ENCODE assay signal across 8 cellular contexts in the genomic region with DNA sequence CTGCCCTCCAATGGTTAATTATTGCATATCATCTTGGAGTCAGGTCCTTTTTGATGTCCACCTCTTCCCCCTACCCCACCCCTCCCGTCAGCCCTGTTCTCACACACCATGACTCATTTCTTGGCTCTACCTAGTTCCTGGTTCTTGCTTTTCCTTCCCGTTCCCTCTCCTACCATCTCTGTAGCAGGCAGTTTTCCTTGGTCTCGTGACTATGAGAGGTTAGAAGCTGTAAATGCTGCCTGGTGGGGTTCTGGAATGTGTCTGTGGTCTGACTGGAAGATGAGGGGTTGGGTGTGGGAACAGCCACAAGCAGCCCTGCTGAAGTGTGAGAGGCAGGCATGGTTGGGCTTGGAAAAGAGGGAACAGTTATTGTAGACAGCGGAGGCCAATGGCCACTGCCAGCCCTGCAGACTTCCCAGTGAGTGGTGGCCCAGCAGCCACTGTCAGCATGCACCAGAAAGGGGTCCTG. TPM values are rescaled to one million over a fixed set of nuclear protein-coding genes. Genes with fewer than 3 reads are reported as not detected.
A peak's percentile ranks its signal among the peaks of the same experiment; 100 is the strongest.
DNase-seq lines count a peak whose midpoint lies in the region; ATAC-seq lines count a peak whose summit lies in the region.

No MANE protein-coding gene starts in this region.

- no peaks in the 10 kb centered on the region for H3K27me3 ChIP-seq in skeletal muscle satellite cell (ENCODE audit: control insufficient read depth, insufficient read depth, low read length)

- H3K4me3 Mint-ChIP-seq in activated T-helper 1 cell treated with anti-CD3 and anti-CD28 coated beads, Interleukin-12 subunit alpha, Interleukin-12 subunit beta, Interleukin-2, Interleukin-4 antibody, amounts not matched to agents 30 ng/mL and 10 ng/mL and 1 ng/mL, durations not matched to agents 14 hours and 24 hours and 36 hours: no peak overlapping the region

- peak overlapping the region; percentile 55 for H3K9ac ChIP-seq in skeletal muscle satellite cell (ENCODE audit: low read depth, low read length)

- H3K9me3 Mint-ChIP-seq in activated T-helper 1 cell treated with anti-CD3 and anti-CD28 coated beads, Interleukin-12 subunit alpha, Interleukin-12 subunit beta, Interleukin-2, Interleukin-4 antibody, amounts not matched to agents 30 ng/mL and 10 ng/mL and 1 ng/mL, durations not matched to agents 14 hours and 24 hours and 36 hours: no peaks in the 10 kb centered on the region

- H3K4me3 ChIP-seq in skeletal muscle satellite cell (ENCODE audit: low read length): peak overlapping the region; percentile 17

- peak overlapping the region; percentile 45 for H3K27ac Mint-ChIP-seq in activated T-helper 1 cell treated with anti-CD3 and anti-CD28 coated beads, Interleukin-12 subunit alpha, Interleukin-12 subunit beta, Interleukin-2, Interleukin-4 antibody, amounts not matched to agents 30 ng/mL and 10 ng/mL and 1 ng/mL, durations not matched to agents 14 hours and 24 hours and 36 hours

- ATAC-seq in left cardiac atrium (peak; percentile 76 to 92), GM18868 (IDR thresholded peaks at IDR 0.05; ENCODE audit: unreplicated experiment) (no peak)

- peaks cover 45% of the 10 kb centered on the region for H3K4me1 ChIP-seq in skeletal muscle satellite cell (ENCODE audit: control insufficient read depth, insufficient read depth, low read length)

- peaks cover 3% of the 10 kb centered on the region for H3K36me3 Mint-ChIP-seq in activated T-helper 1 cell treated with anti-CD3 and anti-CD28 coated beads, Interleukin-12 subunit alpha, Interleukin-12 subunit beta, Interleukin-2, Interleukin-4 antibody, amounts not matched to agents 30 ng/mL and 10 ng/mL and 1 ng/mL, durations not matched to agents 14 hours and 24 hours and 36 hours (ENCODE audit: low read depth)

- peaks cover 70% of the 10 kb centered on the region for H3K4me1 Mint-ChIP-seq in activated T-helper 1 cell treated with anti-CD3 and anti-CD28 coated beads, Interleukin-12 subunit alpha, Interleukin-12 subunit beta, Interleukin-2, Interleukin-4 antibody, amounts not matched to agents 30 ng/mL and 10 ng/mL and 1 ng/mL, durations not matched to agents 14 hours and 24 hours and 36 hours (ENCODE audit: low read depth)

- no peaks in the 10 kb centered on the region for H3K9me3 ChIP-seq in skeletal muscle satellite cell (replicated peaks; ENCODE audit: low read length)

- no peaks in the 10 kb centered on the region for H3K36me3 ChIP-seq in skeletal muscle satellite cell (ENCODE audit: insufficient read depth, low read length)

- DNase-seq in DMS53 (lab: John Stamatoyannopoulos, UW): peak; percentile 66
- no peak for DNase-seq in DMS53 treated with DMSO at 0.1 percent for 48 hours (lab: John Stamatoyannopoulos, UW; ENCODE audit: unreplicated experiment)
- no peak for DNase-seq in activated T-helper 1 cell treated with anti-CD3 and anti-CD28 coated beads, Interleukin-12 subunit alpha, Interleukin-12 subunit beta, Interleukin-2, Interleukin-4 antibody, amounts not matched to agents 30 ng/mL and 10 ng/mL and 1 ng/mL, durations not matched to agents 14 hours and 24 hours and 36 hours (ENCODE audit: low spot score)
- DNase-seq in left cardiac atrium: peak; percentile 65
- DNase-seq in HuH-7.5 (ENCODE audit: low spot score): no peak
- DNase-seq in iPS-NIHi11 (ENCODE audit: low spot score): no peak

- peak overlapping the region; percentile 63 for H3K4me2 ChIP-seq in skeletal muscle satellite cell (ENCODE audit: low read length)

- peaks cover under 1% of the 10 kb centered on the region for H3K27me3 Mint-ChIP-seq in activated T-helper 1 cell treated with anti-CD3 and anti-CD28 coated beads, Interleukin-12 subunit alpha, Interleukin-12 subunit beta, Interleukin-2, Interleukin-4 antibody, amounts not matched to agents 30 ng/mL and 10 ng/mL and 1 ng/mL, durations not matched to agents 14 hours and 24 hours and 36 hours (ENCODE audit: insufficient read depth)

- intact Hi-C loops in activated T-helper 1 cell treated with anti-CD3 and anti-CD28 coated beads, Interleukin-12 subunit alpha, Interleukin-12 subunit beta, Interleukin-2, Interleukin-4 antibody, amounts not matched to agents 30 ng/mL and 10 ng/mL and 1 ng/mL, durations not matched to agents 14 hours and 24 hours and 36 hours (cut with micrococcal nuclease): loop anchor here (1.0 to 5.0 kb wide), 2 partner anchors 210 to 253 kb away; no protein-coding TSS in a partner anchor
- intact Hi-C loops in left cardiac atrium (cut with DNase I): loop anchor here (2.0 kb wide), 1 partner anchor 113 kb away; no protein-coding TSS in a partner anchor

RNA-seq across cellular contexts. Expression of a gene that starts 18.2 kb away (rescaled TPM):
- total RNA-seq in activated T-helper 1 cell treated with anti-CD3 and anti-CD28 coated beads, Interleukin-12 subunit alpha, Interleukin-12 subunit beta, Interleukin-2, Interleukin-4 antibody, amounts not matched to agents 30 ng/mL and 10 ng/mL and 1 ng/mL, durations not matched to agents 14 hours and 24 hours and 36 hours: 4.3 and 6.2 TPM in 2 replicates
- 10 to 100 TPM in 1 of 2 donors, 1 to 10 TPM in 1; 7.9 to 15.3 TPM for total RNA-seq in left cardiac atrium
- total RNA-seq in skeletal muscle satellite cell (2012; rRNA removed): 2.5 and 8.5 TPM in 2 replicates

Comparison
In these comparisons a context has a peak if more than half of its experiments do, and no peak if none do; other contexts are left out.
1. DNase-seq: peak in DMS53 (single experiment) and left cardiac atrium (single experiment); none in DMS53 treated with DMSO at 0.1 percent for 48 hours (single experiment), activated T-helper 1 cell treated with anti-CD3 and anti-CD28 coated beads, Interleukin-12 subunit alpha, Interleukin-12 subunit beta, Interleukin-2, Interleukin-4 antibody, amounts not matched to agents 30 ng/mL and 10 ng/mL and 1 ng/mL, durations not matched to agents 14 hours and 24 hours and 36 hours (single experiment), HuH-7.5 (single experiment) and iPS-NIHi11 (single experiment).